In genomic region chr2:240850756-240851077, GRCh38 we compare ENCODE assay signal across 1 cellular context.
TF ChIP-seq lines count a peak whose summit lies in the region.

No MANE protein-coding gene starts in this region.

TF ChIP-seq in HepG2, 621 proteins besides CTCF, POLR2A, EP300 and RAD21 (continued from another document):
- TF ChIP-seq GRHL1 (CRISPR knock-in tag; conservative IDR thresholded peaks at IDR 0.05) (no peak), ZNF337 (CRISPR knock-in tag; IDR thresholded peaks at IDR 0.05; ENCODE audit: borderline replicate concordance, low read depth) (no peak), MTERF4 (CRISPR knock-in tag; IDR thresholded peaks at IDR 0.05) (0 out of 2 replicates have a peak, but pooled peaks have one; percentile 4), ZNF446 (CRISPR knock-in tag; IDR thresholded peaks at IDR 0.05) (no peak)
TF ChIP-seq in HepG2: peak in this region for 5.
